ENCODE assay signal across 28 cellular contexts in the genomic region with DNA sequence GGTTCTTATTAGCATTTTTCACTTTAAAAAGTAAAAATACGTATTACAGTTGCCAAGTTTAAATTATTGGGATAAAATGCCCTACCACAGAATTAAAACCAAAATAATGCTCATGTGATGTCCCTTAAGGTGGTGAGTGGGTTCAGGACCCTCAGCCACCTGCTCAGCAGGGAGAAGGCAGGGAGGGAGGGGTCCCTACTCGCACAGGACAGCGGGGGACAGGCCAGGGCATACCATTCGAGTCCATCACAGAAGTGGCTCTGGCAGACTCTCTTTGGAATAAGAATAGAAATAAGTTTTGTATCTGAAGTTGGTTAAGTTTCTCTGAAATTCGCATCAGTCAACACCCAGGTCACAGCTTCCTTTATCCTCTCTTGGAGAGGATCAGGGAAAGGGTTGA. TPM values are rescaled to one million over a fixed set of nuclear protein-coding genes. Genes with fewer than 3 reads are reported as not detected.
DNase-seq lines count a peak whose midpoint lies in the region; ATAC-seq, FAIRE-seq and TF ChIP-seq lines count a peak whose summit lies in the region.
"Had no signal": no experiment of that assay in that cellular context is flagged by ENCODE, and none has a peak within 500 bp of the region (broad histone marks: within the 10 kb centered on the region; RNA-seq: fewer than 3 reads in every experiment).

No MANE protein-coding gene starts in this region.

- no peak overlapping the region for H3K27ac ChIP-seq in kidney (ENCODE audit: low read depth in 2 of 2, low read length in 2 of 2)
- H3K27ac ChIP-seq in prostate gland: no peak overlapping the region
- H3K27ac ChIP-seq: psoas muscle, SJCRH30 had no signal

- H3K27ac Mint-ChIP-seq in activated T-cell treated with anti-CD3 and anti-CD28 coated beads, Interleukin-2, amount 50 U/mL, for 24 hours: peak overlapping the region; percentile 84
- H3K27ac Mint-ChIP-seq in IgD-negative memory B cell: peak overlapping the region in 2 of 3 donors; percentile 47 to 99
- peak overlapping the region; percentile 37 for H3K27ac Mint-ChIP-seq in stimulated activated naive B cell treated with anti-CD40 and anti-IgM and Interleukin-4, amounts not matched to agents 10 μg/mL and 1 μg/mL and 100 μg/mL, for 72 hours

- H3K9me3 ChIP-seq in kidney (ENCODE audit: control insufficient read depth in 1 of 2, low read length in 2 of 2): no peaks in the 10 kb centered on the region
- H3K9me3 ChIP-seq in prostate gland: no peaks in the 10 kb centered on the region
- H3K9me3 ChIP-seq: body of pancreas, Caco-2, psoas muscle, SJCRH30 had no signal

- WGBS in prostate gland: 89% methylated on average over 5 of the region's 5 CpGs

- H3K9me3 Mint-ChIP-seq in activated T-cell treated with anti-CD3 and anti-CD28 coated beads, Interleukin-2, amount 50 U/mL, for 24 hours: no peaks in the 10 kb centered on the region
- peaks cover 0 to 1% (median 0%) of the 10 kb centered on the region in 3 donors for H3K9me3 Mint-ChIP-seq in IgD-negative memory B cell
- no peaks in the 10 kb centered on the region for H3K9me3 Mint-ChIP-seq in stimulated activated naive B cell treated with anti-CD40 and anti-IgM and Interleukin-4, amounts not matched to agents 10 μg/mL and 1 μg/mL and 100 μg/mL, for 72 hours
- H3K9me3 Mint-ChIP-seq: activated CD4-positive, alpha-beta T cell treated with anti-CD3 and anti-CD28 coated beads, Interleukin-2, amount 10 ng/mL, durations not matched to agents 24 days and 14 days; activated T-helper 1 cell treated with anti-CD3 and anti-CD28 coated beads, Interleukin-12 subunit alpha, Interleukin-12 subunit beta, Interleukin-2, Interleukin-4 antibody, amounts not matched to agents 30 ng/mL and 10 ng/mL and 1 ng/mL, durations not matched to agents 14 hours and 24 hours and 36 hours had no signal

- peaks cover 8 to 16% of the 10 kb centered on the region in 2 donors for H3K4me1 ChIP-seq in kidney (ENCODE audit: control insufficient read depth in 1 of 2, insufficient read depth in 1 of 2, low read depth in 1 of 2, low read length in 2 of 2)
- peaks cover 7% of the 10 kb centered on the region for H3K4me1 ChIP-seq in prostate gland (replicated peaks)
- H3K4me1 ChIP-seq: SJCRH30 had no signal

- H3K36me3 ChIP-seq in kidney (ENCODE audit: control insufficient read depth in 1 of 2, insufficient read depth in 2 of 2, low read length in 2 of 2) (peaks cover 17 to 56% of the 10 kb centered on the region in 2 donors), prostate gland (peaks cover 4 to 8% of the 10 kb centered on the region in 2 donors)

- intact Hi-C loops in kidney (cut with DNase I): loop anchor here (10.0 kb wide), 1 partner anchor 161 kb away; no protein-coding TSS in a partner anchor
- intact Hi-C loops in prostate gland (cut with DNase I): no loop called here

- H3K27me3 ChIP-seq in prostate gland (replicated peaks; ENCODE audit: insufficient read depth): no peaks in the 10 kb centered on the region
- H3K27me3 ChIP-seq: body of pancreas, SJCRH30 had no signal

- ATAC-seq in stimulated activated naive B cell treated with anti-CD40 and anti-IgM and Interleukin-4, amounts not matched to agents 10 μg/mL and 1 μg/mL and 100 μg/mL, for 72 hours (replicated peaks): no peak
- no peak for ATAC-seq in GM18511 (IDR thresholded peaks at IDR 0.05; ENCODE audit: unreplicated experiment)
- ATAC-seq: activated CD8-positive, alpha-beta memory T cell treated with anti-CD3 and anti-CD28 coated beads, Interleukin-2, amount 10 ng/mL, durations not matched to agents 7 days and 5 days; left ventricle myocardium superior; psoas muscle; sciatic nerve had no signal

- no peak for TF ChIP-seq POLR2A in prostate gland (IDR thresholded peaks at IDR 0.05)

- TF ChIP-seq CTCF in kidney (IDR thresholded peaks at IDR 0.05; ENCODE audit: borderline replicate concordance, extremely low read depth, insufficient read depth) (no peak), prostate gland (IDR thresholded peaks at IDR 0.05) (no peak)

- no peak overlapping the region for H3K4me3 Mint-ChIP-seq in activated T-cell treated with anti-CD3 and anti-CD28 coated beads, Interleukin-2, amount 50 U/mL, for 24 hours
- H3K4me3 Mint-ChIP-seq in IgD-negative memory B cell: no peak overlapping the region
- H3K4me3 Mint-ChIP-seq in stimulated activated naive B cell treated with anti-CD40 and anti-IgM and Interleukin-4, amounts not matched to agents 10 μg/mL and 1 μg/mL and 100 μg/mL, for 72 hours: no peak overlapping the region
- H3K4me3 Mint-ChIP-seq: activated CD4-positive, alpha-beta T cell treated with anti-CD3 and anti-CD28 coated beads, Interleukin-2, amount 10 ng/mL, durations not matched to agents 24 days and 14 days; activated CD8-positive, alpha-beta memory T cell treated with anti-CD3 and anti-CD28 coated beads, Interleukin-2, amount 10 ng/mL, durations not matched to agents 7 days and 5 days; activated T-helper 1 cell treated with anti-CD3 and anti-CD28 coated beads, Interleukin-12 subunit alpha, Interleukin-12 subunit beta, Interleukin-2, Interleukin-4 antibody, amounts not matched to agents 30 ng/mL and 10 ng/mL and 1 ng/mL, durations not matched to agents 14 hours and 24 hours and 36 hours; mesothelial cell of epicardium had no signal

- no peak for FAIRE-seq in kidney (lab: Jason Lieb, UNC)
- FAIRE-seq: G401.6 had no signal

- H3K4me3 ChIP-seq in kidney (ENCODE audit: low read length in 2 of 2) (no peak overlapping the region), prostate gland (no peak overlapping the region)
- H3K4me3 ChIP-seq: body of pancreas, psoas muscle, SJCRH30 had no signal

- H3K27me3 Mint-ChIP-seq in activated T-cell treated with anti-CD3 and anti-CD28 coated beads, Interleukin-2, amount 50 U/mL, for 24 hours: no peaks in the 10 kb centered on the region
- no peaks in the 10 kb centered on the region for H3K27me3 Mint-ChIP-seq in IgD-negative memory B cell
- no peaks in the 10 kb centered on the region for H3K27me3 Mint-ChIP-seq in stimulated activated naive B cell treated with anti-CD40 and anti-IgM and Interleukin-4, amounts not matched to agents 10 μg/mL and 1 μg/mL and 100 μg/mL, for 72 hours
- H3K27me3 Mint-ChIP-seq: activated CD4-positive, alpha-beta T cell treated with anti-CD3 and anti-CD28 coated beads, Interleukin-2, amount 10 ng/mL, durations not matched to agents 24 days and 14 days; activated CD8-positive, alpha-beta memory T cell treated with anti-CD3 and anti-CD28 coated beads, Interleukin-2, amount 10 ng/mL, durations not matched to agents 7 days and 5 days had no signal

- H3K9ac ChIP-seq in kidney (ENCODE audit: low read length in 2 of 2): no peak overlapping the region

- peaks cover 33% of the 10 kb centered on the region for H3K4me1 Mint-ChIP-seq in activated T-cell treated with anti-CD3 and anti-CD28 coated beads, Interleukin-2, amount 50 U/mL, for 24 hours (ENCODE audit: low read depth)
- peaks cover 26 to 33% (median 31%) of the 10 kb centered on the region in 3 donors for H3K4me1 Mint-ChIP-seq in IgD-negative memory B cell
- H3K4me1 Mint-ChIP-seq in stimulated activated naive B cell treated with anti-CD40 and anti-IgM and Interleukin-4, amounts not matched to agents 10 μg/mL and 1 μg/mL and 100 μg/mL, for 72 hours: peaks cover 21 to 37% of the 10 kb centered on the region in 2 donors
- H3K4me1 Mint-ChIP-seq: mesothelial cell of epicardium had no signal

- peak; percentile 16 for DNase-seq in activated T-cell treated with anti-CD3 and anti-CD28 coated beads, Interleukin-2, amount 50 U/mL, for 24 hours
- DNase-seq in activated T-cell treated with anti-CD3 and anti-CD28 coated beads, Interleukin-2, amount 50 U/mL, for 1 hour: no peak
- DNase-seq in kidney (peak; percentile 35), prostate gland (ENCODE audit: low spot score) (no peak), D341Med (ENCODE audit: low spot score) (no peak)
- no peak for DNase-seq in stimulated activated naive B cell treated with anti-CD40 and anti-IgM and Interleukin-4, amounts not matched to agents 10 μg/mL and 1 μg/mL and 100 μg/mL, for 72 hours
- DNase-seq: activated CD4-positive, alpha-beta T cell treated with anti-CD3 and anti-CD28 coated beads, Interleukin-2, amount 10 ng/mL, durations not matched to agents 24 days and 14 days; activated CD8-positive, alpha-beta memory T cell treated with anti-CD3 and anti-CD28 coated beads, Interleukin-2, amount 10 ng/mL, durations not matched to agents 7 days and 5 days; cerebellar nuclear complex; DMS79; NCI-H1092; NCI-H1694 treated with DMSO at 0.1 percent for 48 hours; NCI-H82; SJCRH30; stimulated activated CD4-positive, alpha-beta T cell treated with anti-CD3 and anti-CD28 coated beads, Interleukin-4, amount 100 ng/mL, for 24 hours; SW 1271; T-helper 9 cell; trophoblast cell had no signal

- peaks cover 92% of the 10 kb centered on the region for H3K36me3 Mint-ChIP-seq in activated T-cell treated with anti-CD3 and anti-CD28 coated beads, Interleukin-2, amount 50 U/mL, for 24 hours (ENCODE audit: low read depth)
- peaks cover 12% of the 10 kb centered on the region for H3K36me3 Mint-ChIP-seq in IgD-negative memory B cell
- peaks cover 37 to 76% of the 10 kb centered on the region in 2 donors for H3K36me3 Mint-ChIP-seq in stimulated activated naive B cell treated with anti-CD40 and anti-IgM and Interleukin-4, amounts not matched to agents 10 μg/mL and 1 μg/mL and 100 μg/mL, for 72 hours

RNA-seq across cellular contexts. Expression of gene NOP14, which starts 37.7 kb away (rescaled TPM):
- polyA plus RNA-seq in IgD-negative memory B cell (18.9 TPM), kidney (ENCODE audit: insufficient read depth, low read depth, low replicate concordance) (15.1 TPM)
- total RNA-seq in kidney (22.0 TPM), prostate gland (10 to 100 TPM; 16.0 to 17.8 TPM)

RNA-seq across cellular contexts. Expression of gene GRK4, which starts 37.9 kb away (rescaled TPM):
- polyA plus RNA-seq in IgD-negative memory B cell: 0.99 TPM
- 4.3 TPM for total RNA-seq in kidney
- 4.3 TPM for polyA plus RNA-seq in kidney (ENCODE audit: insufficient read depth, low read depth, low replicate concordance)
- 10 to 100 TPM in 1 of 2 donors, 1 to 10 TPM in 1; 3.4 to 18.9 TPM for total RNA-seq in prostate gland

Comparison
In these comparisons a context has a peak if more than half of its experiments do, and no peak if none do; other contexts are left out.
1. DNase-seq: peak in activated T-cell treated with anti-CD3 and anti-CD28 coated beads, Interleukin-2, amount 50 U/mL, for 24 hours (single experiment) and kidney (single experiment); none in activated T-cell treated with anti-CD3 and anti-CD28 coated beads, Interleukin-2, amount 50 U/mL, for 1 hour (single experiment), stimulated activated naive B cell treated with anti-CD40 and anti-IgM and Interleukin-4, amounts not matched to agents 10 μg/mL and 1 μg/mL and 100 μg/mL, for 72 hours (single experiment), prostate gland (single experiment) and D341Med (single experiment).
2. Peak in every context shown above with its lines, with median percentiles within 50 percentile points of each other: H3K27ac Mint-ChIP-seq.